ENCODE assay signal across 13 cellular contexts in genomic region chr1:159918041-159918917, GRCh38. TPM values are rescaled to one million over a fixed set of nuclear protein-coding genes. Genes with fewer than 3 reads are reported as not detected.
A peak's percentile ranks its signal among the peaks of the same experiment; 100 is the strongest.
DNase-seq lines count a peak whose midpoint lies in the region; ATAC-seq, FAIRE-seq and TF ChIP-seq lines count a peak whose summit lies in the region.
"Had no signal": no experiment of that assay in that cellular context is flagged by ENCODE, and none has a peak within 500 bp of the region (broad histone marks: within the 10 kb centered on the region; RNA-seq: fewer than 3 reads in every experiment).

No MANE protein-coding gene starts in this region.

- H3K79me1 ChIP-seq in H1 (ENCODE audit: low read depth, low read length) = peaks cover 3% of the 10 kb centered on the region

- FAIRE-seq in H1 (lab: Jason Lieb, UNC) = no peak
- no peak for FAIRE-seq in frontal cortex (lab: Jason Lieb, UNC)
- FAIRE-seq: endometrium had no signal

- POLR2A ChIA-PET in PC-9 (lab: Charles Lee; ENCODE audit: unreplicated experiment) (interaction anchor here (0.6 kb wide), 1 partner anchor 248 kb away, joined by 3 read pairs; no protein-coding TSS in a partner anchor), H1 (lab: Charles Lee; ENCODE audit: partially characterized antibody) (interaction anchor here (1.4 kb wide), 1 partner anchor 18 kb away, joined by 4 read pairs; the partner anchor contains the start of gene CFAP45)

- 92% methylated on average over 12 of the region's 12 CpGs; no CpG with 5 or more reads in 1 of the 2 experiments for WGBS in H1 (ENCODE audit: extremely low coverage in 1 of 2, insufficient coverage in 1 of 2, insufficient read length in 1 of 2, insufficient replicate concordance in 2 of 2, low coverage in 1 of 2, low lambda C conversion rate in 2 of 2, missing lambda C conversion rate in 1 of 2), 2 experiments
- WGBS in psoas muscle, 3 donors = 25 to 64% (median 35%) methylated on average over 12 of the region's 12 CpGs

- no peak overlapping the region for H3K4ac ChIP-seq in H1 (replicated peaks; ENCODE audit: insufficient read length, low read depth, low read length)

- TF ChIP-seq CTCF in DND-41 (IDR thresholded peaks at IDR 0.05; ENCODE audit: borderline replicate concordance, extremely low read depth, low read length, poor library complexity, severe bottlenecking) = no peak
- TF ChIP-seq CTCF in PC-9 (conservative IDR thresholded peaks at IDR 0.05) = no peak
- no peak for TF ChIP-seq CTCF in H1 (IDR thresholded peaks at IDR 0.05; ENCODE audit: control extremely low read depth in 1 of 3, insufficient read depth in 1 of 3, low read depth in 1 of 3, low read length in 3 of 3)
- TF ChIP-seq CTCF in psoas muscle (IDR thresholded peaks at IDR 0.05) = no peak

- H2BK5ac ChIP-seq in H1 (ENCODE audit: low read depth, low read length) = no peak overlapping the region

- H4K5ac ChIP-seq in H1 (ENCODE audit: insufficient read length, low read depth, low read length) = no peak overlapping the region

- H2AFZ ChIP-seq in DND-41 (ENCODE audit: low read depth, low read length) (no peak overlapping the region), PC-9 (no peak overlapping the region), H1 (ENCODE audit: low read length) (no peak overlapping the region)

- H2BK20ac ChIP-seq in H1 (ENCODE audit: low read length) = no peak overlapping the region

- H3K27me3 ChIP-seq in DND-41 (ENCODE audit: insufficient read depth, low read length, poor library complexity) (no peaks in the 10 kb centered on the region), PC-9 (ENCODE audit: insufficient read depth, low read depth) (no peaks in the 10 kb centered on the region), H1 (replicated peaks in 1 of 4; ENCODE audit: control insufficient read depth in 3 of 4, extremely low read depth in 1 of 4, insufficient read depth in 3 of 4, low read length in 3 of 4) (no peaks in the 10 kb centered on the region), psoas muscle (ENCODE audit: insufficient read depth in 3 of 3, low read length in 2 of 3) (no peaks in the 10 kb centered on the region)
- H3K27me3 ChIP-seq: vagina had no signal

- H3K9me3 ChIP-seq in DND-41 (ENCODE audit: insufficient read depth, low read length, severe bottlenecking) (no peaks in the 10 kb centered on the region), PC-9 (ENCODE audit: insufficient read depth, low read depth) (no peaks in the 10 kb centered on the region), H1 (ENCODE audit: insufficient read depth in 2 of 2, low read depth in 1 of 2, low read length in 1 of 2) (no peaks in the 10 kb centered on the region), psoas muscle (no peaks in the 10 kb centered on the region)
- H3K9me3 ChIP-seq: vagina had no signal

- no peak overlapping the region for H2BK120ac ChIP-seq in H1 (replicated peaks; ENCODE audit: low read depth, low read length)

- intact Hi-C loops in PC-9 (cut with micrococcal nuclease; ENCODE audit: unreplicated experiment) (no loop called here), psoas muscle (cut with DNase I) (no loop called here)

- H3K4me3 ChIP-seq in DND-41 (ENCODE audit: low read depth in 1 of 2, low read length in 2 of 2) = no peak overlapping the region
- H3K4me3 ChIP-seq in PC-9 = no peak overlapping the region
- H3K4me3 ChIP-seq in H1 (ENCODE audit: extremely low read depth in 1 of 4, insufficient read depth in 2 of 4, low read depth in 3 of 4, low read length in 4 of 4) = no peak overlapping the region
- no peak overlapping the region for H3K4me3 ChIP-seq in skeletal muscle cell (ENCODE audit: low read depth, low read length)
- no peak overlapping the region for H3K4me3 ChIP-seq in psoas muscle
- H3K4me3 ChIP-seq: vagina had no signal

- no peak overlapping the region for H3K27ac ChIP-seq in DND-41 (ENCODE audit: low read length)
- peak overlapping the region; percentile 79 for H3K27ac ChIP-seq in PC-9
- no peak overlapping the region for H3K27ac ChIP-seq in H1 (ENCODE audit: low read depth, low read length)
- H3K27ac ChIP-seq in psoas muscle = no peak overlapping the region
- H3K27ac ChIP-seq: vagina had no signal

- no peak overlapping the region for H2AK5ac ChIP-seq in H1 (ENCODE audit: low read depth, low read length)

- no peak overlapping the region for H2BK15ac ChIP-seq in H1 (ENCODE audit: low read length)

- TF ChIP-seq EP300 in H1 (IDR thresholded peaks at IDR 0.05; ENCODE audit: borderline replicate concordance in 1 of 2, low read depth in 2 of 2, low read length in 2 of 2) = no peak

- TF ChIP-seq POLR2A in H1 (IDR thresholded peaks at IDR 0.05; ENCODE audit: control extremely low read depth in 1 of 2, low read depth in 2 of 2, low read length in 2 of 2) = no peak

- H4K20me1 ChIP-seq in DND-41 (ENCODE audit: insufficient read depth, low read length) (peaks cover 49% of the 10 kb centered on the region), PC-9 (ENCODE audit: insufficient read depth) (peaks cover 25% of the 10 kb centered on the region), H1 (replicated peaks in 1 of 2; ENCODE audit: control insufficient read depth in 1 of 2, insufficient read depth in 2 of 2, low read length in 2 of 2) (peaks cover 0 to 3% of the 10 kb centered on the region in 2 experiments)

- no peak overlapping the region for H3K9ac ChIP-seq in DND-41 (ENCODE audit: low read depth, low read length)
- H3K9ac ChIP-seq in H1 (replicated peaks in 1 of 4; ENCODE audit: extremely low read depth in 1 of 4, low read depth in 3 of 4, low read length in 3 of 4) = no peak overlapping the region

- no peak overlapping the region for H3K56ac ChIP-seq in H1 (replicated peaks; ENCODE audit: insufficient read length, low read depth, low read length)

- peaks cover 71% of the 10 kb centered on the region for H3F3A ChIP-seq in PC-9 (ENCODE audit: insufficient read depth, low read depth)

- no peak overlapping the region for H3K14ac ChIP-seq in H1 (ENCODE audit: insufficient read length)

- H3K4me1 ChIP-seq in DND-41 (ENCODE audit: insufficient read depth, low read length) (peaks cover 20% of the 10 kb centered on the region), PC-9 (replicated peaks; ENCODE audit: insufficient read depth) (peaks cover 99% of the 10 kb centered on the region), H1 (replicated peaks in 1 of 4; ENCODE audit: control insufficient read depth in 3 of 4, insufficient read depth in 4 of 4, low read length in 3 of 4) (peaks cover 13 to 29% (median 18%) of the 10 kb centered on the region in 4 experiments), psoas muscle (peaks cover 28% of the 10 kb centered on the region)

- H4K91ac ChIP-seq in H1 (replicated peaks; ENCODE audit: insufficient read length, low read length) = no peak overlapping the region

- TF ChIP-seq RAD21 in H1 (IDR thresholded peaks at IDR 0.05 in 1 of 2, conservative IDR thresholded peaks at IDR 0.05 in 1 of 2; ENCODE audit: low read depth in 2 of 2, low read length in 2 of 2) = no peak

- CTCF ChIA-PET in PC-9 (lab: Charles Lee) (no interaction called here), H1 (lab: Charles Lee; ENCODE audit: partially characterized antibody) (interaction anchor here (0.7 to 7.5 kb wide), 5 partner anchors 12 to 119 kb away, joined by 3 to 43 read pairs (median 9); no protein-coding TSS in a partner anchor)

- H3K23me2 ChIP-seq in H1 (ENCODE audit: low read depth, low read length) = no peaks in the 10 kb centered on the region

- ATAC-seq in DND-41 (ENCODE audit: insufficient read depth, low read depth) (peak; percentile 71), psoas muscle (no peak)

- H3K23ac ChIP-seq in H1 (ENCODE audit: insufficient read length) = no peak overlapping the region

- no peak overlapping the region for H3K18ac ChIP-seq in H1 (ENCODE audit: extremely low read depth, low read length)

- H3K79me2 ChIP-seq in DND-41 (ENCODE audit: insufficient read depth, low read length) (peaks cover 28% of the 10 kb centered on the region), PC-9 (ENCODE audit: low read depth) (peaks cover 47% of the 10 kb centered on the region), H1 (ENCODE audit: control insufficient read depth in 1 of 2, insufficient read depth in 2 of 2, low read length in 2 of 2) (peaks cover 0 to 9% of the 10 kb centered on the region in 2 experiments; a peak in 2 of 4 replicates)

- DNase-seq in DND-41 (peak; percentile 43), PC-9 (no peak), H1 (ENCODE audit: low read depth in 1 of 2, low spot score in 2 of 2) (no peak), skeletal muscle cell (ENCODE audit: low read depth) (peak; percentile 34), psoas muscle (no peak), Kasumi-1 (lab: John Stamatoyannopoulos, UW) (no peak), NCI-H146 treated with DMSO at 0.1 percent for 48 hours (lab: John Stamatoyannopoulos, UW; ENCODE audit: unreplicated experiment) (no peak), frontal cortex (ENCODE audit: low spot score in 2 of 2) (no peak)
- DNase-seq: left ventricle myocardium superior, NCI-H1105 treated with DMSO at 0.1 percent for 48 hours had no signal

- H3K9me2 ChIP-seq in PC-9 (ENCODE audit: insufficient read depth) = no peaks in the 10 kb centered on the region

- H3K36me3 ChIP-seq in DND-41 (ENCODE audit: insufficient read depth, low read length) = peaks cover 41% of the 10 kb centered on the region
- H3K36me3 ChIP-seq in PC-9 (ENCODE audit: low read depth) = peaks cover 28% of the 10 kb centered on the region
- peaks cover 0 to 16% (median 2%) of the 10 kb centered on the region in 4 experiments; a peak in 4 of 8 replicates for H3K36me3 ChIP-seq in H1 (ENCODE audit: control insufficient read depth in 2 of 4, insufficient read depth in 4 of 4, low read length in 3 of 4)
- H3K36me3 ChIP-seq in psoas muscle (ENCODE audit: insufficient read depth in 1 of 2, low read depth in 1 of 2) = peaks cover 0 to 21% of the 10 kb centered on the region in 2 donors

- no peak overlapping the region for H2BK12ac ChIP-seq in H1 (ENCODE audit: low read depth, low read length)

- BruUV-seq in PC-9 (replicated peaks; lab: Mats Ljungman, UMichigan) = no TSS peak

- H4K8ac ChIP-seq in H1 (ENCODE audit: extremely low read depth, insufficient read depth, low read length) = no peak overlapping the region

- H3K4me2 ChIP-seq in DND-41 (ENCODE audit: insufficient read depth, low read length) (no peak overlapping the region), PC-9 (peak overlapping the region; percentile 47), H1 (ENCODE audit: insufficient read depth in 1 of 2, low read depth in 2 of 2, low read length in 2 of 2) (no peak overlapping the region)

RNA-seq across cellular contexts. Expression of gene TAGLN2, which starts 7.0 kb away (rescaled TPM):
- total RNA-seq in PC-9 (2021) (473 and 481 TPM in 2 replicates), psoas muscle (10 to 100 TPM; 42.8 to 61.3 (median 45.6) TPM), frontal cortex (18.8 TPM)
- total RNA-seq in H1 (2021; fragmentation: NEBNext Ultra II Directional; extraction: Animal tissue kit (Norgen Biotek cat#: 25700)) = 86.0 and 93.0 TPM in 2 replicates
- polyA plus RNA-seq in H1 (2011; rRNA removed) (114 and 142 TPM in 2 replicates), psoas muscle (10 to 100 TPM; 29.6 to 91.6 (median 56.1) TPM)
- polyA plus RNA-seq in H1 (2011; cell fraction: cytosol; rRNA removed) = 93.7 TPM
- polyA plus RNA-seq in H1 (2011; cell fraction: nucleus; rRNA removed) = 102 TPM
- polyA plus RNA-seq in H1 (2012, experiment 1 of 2) = 81.8 to 121 TPM (median 94.5 TPM) in 4 replicates
- polyA plus RNA-seq in H1 (2012, experiment 2 of 2) = 122 TPM
- polyA plus RNA-seq in H1 (2013, experiment 1 of 2) = 51.9 TPM
- 53.4 TPM for polyA plus RNA-seq in H1 (2013, experiment 2 of 2)
- polyA minus RNA-seq in H1 (2011; rRNA and poly(A)+ RNA removed) = 38.3 and 40.1 TPM in 2 replicates
- polyA minus RNA-seq in H1 (2011; cell fraction: cytosol; rRNA and poly(A)+ RNA removed) = 29.8 TPM
- 23.9 TPM for polyA minus RNA-seq in H1 (2011; cell fraction: nucleus; rRNA and poly(A)+ RNA removed)

RNA-seq across cellular contexts. Expression of gene CFAP45, which starts 18.3 kb away (rescaled TPM):
- total RNA-seq in PC-9 (2021) (8.2 and 9.3 TPM in 2 replicates), psoas muscle (under 1 TPM in 1 of 4 donors, not detected in 3; 0.42 TPM), frontal cortex (under 0.01 TPM)
- not detected in 2 replicates for total RNA-seq in H1 (2021; fragmentation: NEBNext Ultra II Directional; extraction: Animal tissue kit (Norgen Biotek cat#: 25700))
- polyA plus RNA-seq in H1 (2011; rRNA removed) (0.05 and 0.11 TPM in 2 replicates), psoas muscle (under 1 TPM; 0.04 to 0.25 (median 0.13) TPM)
- polyA plus RNA-seq in H1 (2011; cell fraction: cytosol; rRNA removed) = 0.45 TPM
- 0.16 TPM for polyA plus RNA-seq in H1 (2011; cell fraction: nucleus; rRNA removed)
- polyA plus RNA-seq in H1 (2012, experiment 1 of 2) = 0.16 to 0.64 TPM (median 0.36 TPM) in 4 replicates
- 0.31 TPM for polyA plus RNA-seq in H1 (2012, experiment 2 of 2)
- polyA plus RNA-seq in H1 (2013, experiment 1 of 2) = 0.30 TPM
- 0.31 TPM for polyA plus RNA-seq in H1 (2013, experiment 2 of 2)
- not detected in 2 replicates for polyA minus RNA-seq in H1 (2011; rRNA and poly(A)+ RNA removed)
- polyA minus RNA-seq in H1 (2011; cell fraction: cytosol; rRNA and poly(A)+ RNA removed) = not detected
- not detected for polyA minus RNA-seq in H1 (2011; cell fraction: nucleus; rRNA and poly(A)+ RNA removed)
- total RNA-seq: vagina had no signal

RNA-seq across cellular contexts. Expression of gene IGSF9, which starts 27.1 kb away (rescaled TPM):
- total RNA-seq in PC-9 (2021) (22.9 and 23.4 TPM in 2 replicates), psoas muscle (not detected), frontal cortex (5.3 TPM)
- total RNA-seq in H1 (2021; fragmentation: NEBNext Ultra II Directional; extraction: Animal tissue kit (Norgen Biotek cat#: 25700)) = 28.1 and 29.2 TPM in 2 replicates
- polyA plus RNA-seq in H1 (2011; rRNA removed) (10.9 and 22.5 TPM in 2 replicates), psoas muscle (under 1 TPM in 2 of 3 donors, not detected in 1; 0.01 TPM)
- polyA plus RNA-seq in H1 (2011; cell fraction: cytosol; rRNA removed) = 12.7 TPM
- 51.2 TPM for polyA plus RNA-seq in H1 (2011; cell fraction: nucleus; rRNA removed)
- polyA plus RNA-seq in H1 (2012, experiment 1 of 2) = 15.9 to 25.3 TPM (median 21.2 TPM) in 4 replicates
- polyA plus RNA-seq in H1 (2012, experiment 2 of 2) = 18.7 TPM
- polyA plus RNA-seq in H1 (2013, experiment 1 of 2) = 20.9 TPM
- polyA plus RNA-seq in H1 (2013, experiment 2 of 2) = 19.7 TPM
- polyA minus RNA-seq in H1 (2011; rRNA and poly(A)+ RNA removed) = 6.2 and 8.0 TPM in 2 replicates
- polyA minus RNA-seq in H1 (2011; cell fraction: cytosol; rRNA and poly(A)+ RNA removed) = 10.9 TPM
- polyA minus RNA-seq in H1 (2011; cell fraction: nucleus; rRNA and poly(A)+ RNA removed) = 11.3 TPM
- total RNA-seq: SK-MEL-5 had no signal

RNA-seq across cellular contexts. Expression of gene SLAMF9, which starts 35.8 kb away (rescaled TPM):
- total RNA-seq in PC-9 (2021) = 0.58 and 0.94 TPM in 2 replicates
- total RNA-seq in H1 (2021; fragmentation: NEBNext Ultra II Directional; extraction: Animal tissue kit (Norgen Biotek cat#: 25700)) = not detected in 2 replicates
- polyA plus RNA-seq in H1 (2011; rRNA removed) = not detected in 2 replicates
- polyA plus RNA-seq in H1 (2011; cell fraction: cytosol; rRNA removed) = not detected
- not detected for polyA plus RNA-seq in H1 (2011; cell fraction: nucleus; rRNA removed)
- polyA plus RNA-seq in H1 (2012, experiment 1 of 2) = not detected in 4 replicates
- polyA plus RNA-seq in H1 (2012, experiment 2 of 2) = not detected
- not detected for polyA plus RNA-seq in H1 (2013, experiment 1 of 2)
- polyA plus RNA-seq in H1 (2013, experiment 2 of 2) = not detected
- not detected in 2 replicates for polyA minus RNA-seq in H1 (2011; rRNA and poly(A)+ RNA removed)
- not detected for polyA minus RNA-seq in H1 (2011; cell fraction: cytosol; rRNA and poly(A)+ RNA removed)
- not detected for polyA minus RNA-seq in H1 (2011; cell fraction: nucleus; rRNA and poly(A)+ RNA removed)
- total RNA-seq in psoas muscle = not detected
- not detected for polyA plus RNA-seq in psoas muscle
- total RNA-seq in frontal cortex = not detected
- total RNA-seq: left ventricle myocardium superior, vagina had no signal

RNA-seq across cellular contexts. Expression of gene VSIG8, which starts 55.8 kb away (rescaled TPM):
- total RNA-seq in PC-9 (2021) (not detected in 2 replicates), psoas muscle (not detected), frontal cortex (not detected)
- total RNA-seq in H1 (2021; fragmentation: NEBNext Ultra II Directional; extraction: Animal tissue kit (Norgen Biotek cat#: 25700)) = not detected in 2 replicates
- polyA plus RNA-seq in H1 (2011; rRNA removed) (not detected in 2 replicates), psoas muscle (not detected)
- polyA plus RNA-seq in H1 (2011; cell fraction: cytosol; rRNA removed) = not detected
- polyA plus RNA-seq in H1 (2011; cell fraction: nucleus; rRNA removed) = not detected
- polyA plus RNA-seq in H1 (2012, experiment 1 of 2) = not detected in 4 replicates
- not detected for polyA plus RNA-seq in H1 (2012, experiment 2 of 2)
- not detected for polyA plus RNA-seq in H1 (2013, experiment 1 of 2)
- polyA plus RNA-seq in H1 (2013, experiment 2 of 2) = not detected
- polyA minus RNA-seq in H1 (2011; rRNA and poly(A)+ RNA removed) = not detected in 2 replicates
- polyA minus RNA-seq in H1 (2011; cell fraction: cytosol; rRNA and poly(A)+ RNA removed) = not detected
- not detected for polyA minus RNA-seq in H1 (2011; cell fraction: nucleus; rRNA and poly(A)+ RNA removed)
- total RNA-seq: left ventricle myocardium superior, SK-MEL-5, vagina had no signal

Comparison
In these comparisons a context has a peak if more than half of its experiments do, and no peak if none do; other contexts are left out.
1. DNase-seq: peak in DND-41 (single experiment) and skeletal muscle cell (single experiment); none in PC-9 (0 of 2), H1 (0 of 2), psoas muscle (0 of 2), Kasumi-1 (0 of 2), NCI-H146 treated with DMSO at 0.1 percent for 48 hours (single experiment) and frontal cortex (0 of 2).